8 cellular contexts compared by ENCODE assay signal in genomic region chr1:153991151-153991472, GRCh38. TPM values are rescaled to one million over a fixed set of nuclear protein-coding genes. Genes with fewer than 3 reads are reported as not detected.
DNase-seq lines count a peak whose midpoint lies in the region; ATAC-seq and TF ChIP-seq lines count a peak whose summit lies in the region.

No MANE protein-coding gene starts in this region.

- no peaks in the 10 kb centered on the region for H3K27me3 Mint-ChIP-seq in activated T-cell treated with anti-CD3 and anti-CD28 coated beads, Interleukin-2, amount 50 U/mL, for 72 hours (ENCODE audit: low read depth)

- peaks cover 59% of the 10 kb centered on the region for H3K4me1 Mint-ChIP-seq in activated T-cell treated with anti-CD3 and anti-CD28 coated beads, Interleukin-2, amount 50 U/mL, for 72 hours (ENCODE audit: low read depth)

- WGBS in body of pancreas, 2 donors = 2 to 3% methylated on average over 6 of the region's 6 CpGs
- WGBS in tibial nerve, 2 donors = 7 to 9% methylated on average over 6 of the region's 6 CpGs

- no peaks in the 10 kb centered on the region for H3K27me3 ChIP-seq in body of pancreas
- no peaks in the 10 kb centered on the region for H3K27me3 ChIP-seq in lower lobe of right lung (ENCODE audit: low read depth)
- no peaks in the 10 kb centered on the region for H3K27me3 ChIP-seq in tibial nerve

- H3K36me3 ChIP-seq in body of pancreas (replicated peaks in 1 of 2; ENCODE audit: insufficient read depth in 1 of 2, low read depth in 2 of 2) (peaks cover 0 to 6% of the 10 kb centered on the region in 2 donors), lower lobe of right lung (peaks cover 42% of the 10 kb centered on the region), tibial nerve (peaks cover 0 to 45% (median 3%) of the 10 kb centered on the region in 3 donors)

- intact Hi-C loops in body of pancreas (cut with DNase I) = no loop called here
- intact Hi-C loops in lower lobe of right lung (cut with DNase I) = no loop called here

- TF ChIP-seq EP300 in tibial nerve (IDR thresholded peaks at IDR 0.05) = no peak

- TF ChIP-seq CTCF in body of pancreas (IDR thresholded peaks at IDR 0.05) (no peak), lower lobe of right lung (IDR thresholded peaks at IDR 0.05) (no peak), tibial nerve (IDR thresholded peaks at IDR 0.05) (no peak)

- H3K27ac ChIP-seq in body of pancreas = peak overlapping the region; percentile 91 to 95 (median 94)
- peak overlapping the region; percentile 95 for H3K27ac ChIP-seq in lower lobe of right lung
- H3K27ac ChIP-seq in tibial nerve = peak overlapping the region; percentile 93 to 98 (median 96)

- no peak for DNase-seq in activated T-cell treated with anti-CD3 and anti-CD28 coated beads, Interleukin-2, amount 50 U/mL, for 72 hours
- DNase-seq in activated T-cell treated with anti-CD3 and anti-CD28 coated beads for 4 hours (no peak), body of pancreas (no peak), lower lobe of right lung (no peak), tibial nerve (ENCODE audit: low spot score in 2 of 2) (no peak), NCI-H187 (lab: John Stamatoyannopoulos, UW) (no peak)
- DNase-seq in effector CD4-positive, alpha-beta T cell = no peak

- H3K4me3 Mint-ChIP-seq in activated T-cell treated with anti-CD3 and anti-CD28 coated beads, Interleukin-2, amount 50 U/mL, for 72 hours = peak overlapping the region; percentile 90 to 100

- peak overlapping the region; percentile 99 for H3K27ac Mint-ChIP-seq in activated T-cell treated with anti-CD3 and anti-CD28 coated beads, Interleukin-2, amount 50 U/mL, for 72 hours

- H3K4me1 ChIP-seq in body of pancreas (peaks cover 38% of the 10 kb centered on the region), lower lobe of right lung (peaks cover 41% of the 10 kb centered on the region), tibial nerve (peaks cover 0 to 43% (median 20%) of the 10 kb centered on the region in 4 donors)

- no peaks in the 10 kb centered on the region for H3K9me3 ChIP-seq in body of pancreas
- no peaks in the 10 kb centered on the region for H3K9me3 ChIP-seq in lower lobe of right lung
- H3K9me3 ChIP-seq in tibial nerve = no peaks in the 10 kb centered on the region

- no peak for TF ChIP-seq POLR2A in body of pancreas (IDR thresholded peaks at IDR 0.05)
- TF ChIP-seq POLR2A in tibial nerve (IDR thresholded peaks at IDR 0.05) = no peak

- no peak for ATAC-seq in activated T-cell treated with anti-CD3 and anti-CD28 coated beads, Interleukin-2, amount 50 U/mL, for 72 hours (replicated peaks in 1 of 2)
- ATAC-seq in body of pancreas (no peak), lower lobe of right lung (no peak), GM18870 (IDR thresholded peaks at IDR 0.05; ENCODE audit: unreplicated experiment) (no peak)

- H3K36me3 Mint-ChIP-seq in activated T-cell treated with anti-CD3 and anti-CD28 coated beads, Interleukin-2, amount 50 U/mL, for 72 hours (ENCODE audit: insufficient read depth in 2 of 2) = peaks cover 28 to 48% of the 10 kb centered on the region in 2 donors

- H3K9me3 Mint-ChIP-seq in activated T-cell treated with anti-CD3 and anti-CD28 coated beads, Interleukin-2, amount 50 U/mL, for 72 hours = peaks cover 0 to 1% of the 10 kb centered on the region in 2 donors

- H3K4me3 ChIP-seq in body of pancreas (peak overlapping the region; percentile 63 to 72), lower lobe of right lung (peak overlapping the region; percentile 64), tibial nerve (peak overlapping the region; percentile 75 to 90 (median 82))

RNA-seq across cellular contexts. Expression of gene RPS27, which starts 0.6 kb away (rescaled TPM):
- total RNA-seq in activated T-cell treated with anti-CD3 and anti-CD28 coated beads, Interleukin-2, amount 50 U/mL, for 72 hours = 1,000 to 10,000 TPM; 1,821 to 1,822 TPM
- total RNA-seq in body of pancreas (100 to 1,000 TPM; 538 to 734 TPM), lower lobe of right lung (1,826 TPM), tibial nerve (1,000 to 10,000 TPM; 1,383 to 1,928 (median 1,729) TPM)

RNA-seq across cellular contexts. Expression of gene RAB13, which starts 5.0 kb away (rescaled TPM):
- total RNA-seq in activated T-cell treated with anti-CD3 and anti-CD28 coated beads, Interleukin-2, amount 50 U/mL, for 72 hours = 10 to 100 TPM; 33.9 to 62.7 TPM
- total RNA-seq in body of pancreas (10 to 100 TPM; 16.2 to 29.6 TPM), lower lobe of right lung (103 TPM), tibial nerve (10 to 100 TPM; 23.0 to 60.3 (median 32.0) TPM)

RNA-seq across cellular contexts. Expression of gene JTB, which starts 13.6 kb away (rescaled TPM):
- total RNA-seq in activated T-cell treated with anti-CD3 and anti-CD28 coated beads, Interleukin-2, amount 50 U/mL, for 72 hours = 100 to 1,000 TPM; 130 to 133 TPM
- total RNA-seq in body of pancreas (100 to 1,000 TPM; 151 to 177 TPM), lower lobe of right lung (121 TPM), tibial nerve (100 to 1,000 TPM; 149 to 289 (median 241) TPM)

RNA-seq across cellular contexts. Expression of gene CREB3L4, which starts 23.4 kb away (rescaled TPM):
- 10 to 100 TPM; 13.7 to 13.9 TPM for total RNA-seq in activated T-cell treated with anti-CD3 and anti-CD28 coated beads, Interleukin-2, amount 50 U/mL, for 72 hours
- total RNA-seq in body of pancreas (10 to 100 TPM in 1 of 2 donors, under 1 TPM in 1; 0.66 to 14.0 TPM), lower lobe of right lung (12.2 TPM), tibial nerve (10 to 100 TPM; 10.2 to 17.5 (median 11.4) TPM)

RNA-seq across cellular contexts. Expression of gene SLC39A1, which starts 27.8 kb away (rescaled TPM):
- 10 to 100 TPM; 86.5 to 90.7 TPM for total RNA-seq in activated T-cell treated with anti-CD3 and anti-CD28 coated beads, Interleukin-2, amount 50 U/mL, for 72 hours
- total RNA-seq in body of pancreas = 10 to 100 TPM; 30.7 to 35.5 TPM
- total RNA-seq in lower lobe of right lung = 98.4 TPM
- total RNA-seq in tibial nerve = 100 to 1,000 TPM in 1 of 4 donors, 10 to 100 TPM in 3; 81.0 to 157 (median 92.4) TPM
